In genomic region chr1:157147906-157148717, GRCh38 we compare ENCODE assay signal across 1 cellular context.
TF ChIP-seq lines count a peak whose summit lies in the region.

No MANE protein-coding gene starts in this region.

TF ChIP-seq in GM23338, 12 proteins besides CTCF, POLR2A, EP300 and RAD21 (continued from another document):
- TF ChIP-seq ZNF462 (CRISPR knock-in tag; IDR thresholded peaks at IDR 0.05), result no peak
- TF ChIP-seq EZH2phosphoT487 (IDR thresholded peaks at IDR 0.05; ENCODE audit: unreplicated experiment), result no peak
- TF ChIP-seq JUNB (IDR thresholded peaks at IDR 0.05; ENCODE audit: unreplicated experiment), result no peak
- no peak for TF ChIP-seq NANOG (IDR thresholded peaks at IDR 0.05; ENCODE audit: borderline replicate concordance)
- no peak for TF ChIP-seq POLR2AphosphoS5 (IDR thresholded peaks at IDR 0.05; ENCODE audit: low read depth)
- no peak for TF ChIP-seq ETS1 (IDR thresholded peaks at IDR 0.05)
- no peak for TF ChIP-seq ZNF331 (CRISPR knock-in tag; IDR thresholded peaks at IDR 0.05; ENCODE audit: low read depth)
- TF ChIP-seq CREB1 (CRISPR knock-in tag; IDR thresholded peaks at IDR 0.05; ENCODE audit: low read depth), result no peak
- no peak for TF ChIP-seq EZH2 (IDR thresholded peaks at IDR 0.05; ENCODE audit: low read depth, unreplicated experiment)
- TF ChIP-seq STAT1 (IDR thresholded peaks at IDR 0.05; ENCODE audit: unreplicated experiment), result no peak
